In genomic region chr2:53949457-53949856, GRCh38 we compare ENCODE assay signal across 12 cellular contexts. TPM values are rescaled to one million over a fixed set of nuclear protein-coding genes. Genes with fewer than 3 reads are reported as not detected.
DNase-seq lines count a peak whose midpoint lies in the region; ATAC-seq and TF ChIP-seq lines count a peak whose summit lies in the region.
"Had no signal": no experiment of that assay in that cellular context is flagged by ENCODE, and none has a peak within 500 bp of the region (broad histone marks: within the 10 kb centered on the region; RNA-seq: fewer than 3 reads in every experiment).

No MANE protein-coding gene starts in this region.

- intact Hi-C loops in esophagus squamous epithelium (cut with DNase I), result no loop called here

- no peaks in the 10 kb centered on the region for H3K9me3 ChIP-seq in esophagus squamous epithelium

- H2AFZ ChIP-seq in ACC112 (ENCODE audit: low read length, unreplicated experiment), result no peak overlapping the region

- no peak overlapping the region for H3K4me3 ChIP-seq in ACC112 (ENCODE audit: low read depth, low read length)
- H3K4me3 ChIP-seq in esophagus squamous epithelium, result no peak overlapping the region

- ATAC-seq in GM18858 (IDR thresholded peaks at IDR 0.05; ENCODE audit: unreplicated experiment) (peak; percentile 48), HG03460 (IDR thresholded peaks at IDR 0.05; ENCODE audit: unreplicated experiment) (peak; percentile 49), GM19467 (IDR thresholded peaks at IDR 0.05; ENCODE audit: unreplicated experiment) (no peak)
- ATAC-seq: Right ventricle myocardium inferior had no signal

- H3K4me1 ChIP-seq in ACC112 (ENCODE audit: control insufficient read depth, insufficient read depth, low read length, unreplicated experiment), result peaks cover 4% of the 10 kb centered on the region
- H3K4me1 ChIP-seq in esophagus squamous epithelium, result peaks cover 0 to 6% (median 4%) of the 10 kb centered on the region in 3 donors

- no peak for TF ChIP-seq CTCF in esophagus squamous epithelium (IDR thresholded peaks at IDR 0.05)

- H3K27me3 ChIP-seq in ACC112 (ENCODE audit: insufficient read depth, low read length) (no peaks in the 10 kb centered on the region), esophagus squamous epithelium (no peaks in the 10 kb centered on the region)

- no peak for TF ChIP-seq POLR2A in esophagus squamous epithelium (IDR thresholded peaks at IDR 0.05)

- WGBS in esophagus squamous epithelium, 2 donors, result 31 to 38% methylated on average over 1 of the region's 1 CpG

- H3K36me3 ChIP-seq in ACC112 (ENCODE audit: insufficient read depth, low read length) (peaks cover 8% of the 10 kb centered on the region; the same call in 1 of the 2 replicates), esophagus squamous epithelium (peaks cover 0 to 33% (median 11%) of the 10 kb centered on the region in 3 donors)

- H3K27ac ChIP-seq in ACC112 (ENCODE audit: low read depth, low read length), result peak overlapping the region; percentile 34; the same call in 1 of the 2 replicates
- peak overlapping the region; percentile 58 for H3K27ac ChIP-seq in epithelial cell of prostate
- no peak overlapping the region for H3K27ac ChIP-seq in esophagus squamous epithelium

- no peak for DNase-seq in epithelial cell of prostate (ENCODE audit: low read depth, low spot score)
- DNase-seq in NCI-H1417 (lab: John Stamatoyannopoulos, UW), result no peak
- no peak for DNase-seq in NCI-H187 (lab: John Stamatoyannopoulos, UW)
- DNase-seq in esophagus squamous epithelium (lab: John Stamatoyannopoulos, UW), result no peak
- DNase-seq: hippocampal formation, NCI-H1105 treated with DMSO at 0.1 percent for 48 hours, NCI-H69 had no signal

- H3K79me2 ChIP-seq in ACC112 (ENCODE audit: control insufficient read depth, insufficient read depth, low read length, unreplicated experiment), result peaks cover 48% of the 10 kb centered on the region

RNA-seq across cellular contexts. Expression of gene PSME4, which starts 21.3 kb away (rescaled TPM):
- total RNA-seq in esophagus squamous epithelium, result 10 to 100 TPM; 26.0 to 58.9 (median 44.0) TPM

Comparison
In these comparisons a context has a peak if more than half of its experiments do, and no peak if none do; other contexts are left out.
1. H3K27ac ChIP-seq: peak in ACC112 (single experiment) and epithelial cell of prostate (single experiment); none in esophagus squamous epithelium (0 of 4).